ENCODE assay signal across 8 cellular contexts in the genomic region with DNA sequence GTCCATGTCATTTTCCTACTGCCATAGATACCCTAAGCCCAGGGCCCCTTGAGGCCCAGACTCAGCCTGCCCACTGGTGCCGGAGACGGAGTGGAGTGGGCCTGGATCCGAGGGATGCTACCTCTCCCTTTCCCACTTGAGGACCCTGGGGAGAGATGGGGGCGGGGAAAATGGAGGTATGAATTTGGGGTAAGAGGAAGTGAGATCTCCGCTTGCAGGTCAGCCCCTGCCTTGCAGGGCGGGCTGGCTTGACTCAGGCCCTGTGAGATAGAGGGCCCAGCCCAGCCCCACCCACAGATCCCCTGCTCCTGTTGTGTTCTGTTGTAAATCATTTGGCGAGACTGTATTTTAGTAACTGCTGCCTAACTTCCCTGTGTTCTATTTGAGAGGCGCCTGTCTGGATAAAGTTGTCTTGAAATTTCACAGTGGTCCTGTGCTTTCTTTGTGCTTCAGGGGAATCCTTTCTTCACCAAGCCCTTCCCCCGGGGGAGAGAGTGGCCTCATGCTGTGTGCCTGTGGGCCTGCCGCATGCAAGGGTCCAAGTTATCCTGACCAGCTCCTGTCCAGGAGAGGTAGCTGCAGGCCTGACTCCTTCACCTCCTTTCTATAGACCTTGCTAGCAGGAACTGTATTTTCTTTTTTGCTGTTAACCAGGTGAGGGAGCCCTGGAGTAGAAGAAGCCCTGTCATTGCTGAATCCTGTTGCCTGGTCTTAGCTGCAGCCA. TPM values are rescaled to one million over a fixed set of nuclear protein-coding genes. Genes with fewer than 3 reads are reported as not detected.
DNase-seq lines count a peak whose midpoint lies in the region; ATAC-seq lines count a peak whose summit lies in the region.

No MANE protein-coding gene starts in this region.

- peak overlapping the region; percentile 71 for H3K27ac ChIP-seq in HUES64 (ENCODE audit: low read depth, low read length)

- no peaks in the 10 kb centered on the region for H3K27me3 ChIP-seq in HUES64 (ENCODE audit: insufficient read depth, low read length)

- no peak for ATAC-seq in naive thymus-derived CD8-positive, alpha-beta T cell
- no peak for ATAC-seq in HG03280 (IDR thresholded peaks at IDR 0.05; ENCODE audit: unreplicated experiment)
- no peak for ATAC-seq in GM19397 (IDR thresholded peaks at IDR 0.05; ENCODE audit: unreplicated experiment)

- H3K4me1 ChIP-seq in HUES64 (ENCODE audit: insufficient read depth, low read length): peaks cover 21% of the 10 kb centered on the region

- peak overlapping the region; percentile 42 for H3K9ac ChIP-seq in HUES64 (ENCODE audit: low read depth, low read length)

- H3K9me3 ChIP-seq in HUES64 (ENCODE audit: insufficient read depth, low read depth, low read length): no peaks in the 10 kb centered on the region

- H3K4me3 ChIP-seq in HUES64 (ENCODE audit: low read length): no peak overlapping the region

- H3K36me3 Mint-ChIP-seq in naive thymus-derived CD8-positive, alpha-beta T cell: peaks cover 0 to 46% (median 7%) of the 10 kb centered on the region in 3 donors

- POLR2A ChIA-PET in naive thymus-derived CD8-positive, alpha-beta T cell (lab: Charles Lee): no interaction called here

- no peaks in the 10 kb centered on the region for H3K4me1 Mint-ChIP-seq in naive thymus-derived CD8-positive, alpha-beta T cell

- peak overlapping the region in 6 of 10 donors; percentile 2 to 76 (median 37) for H3K27ac Mint-ChIP-seq in naive thymus-derived CD8-positive, alpha-beta T cell

- DNase-seq in DMS79 (lab: John Stamatoyannopoulos, UW): peak; percentile 53
- DNase-seq in NOMO-1 treated with dmso at 0.1 percent for 144 hours (lab: John Stamatoyannopoulos, UW; ENCODE audit: unreplicated experiment): peak; percentile 34
- DNase-seq in dermis microvascular lymphatic vessel endothelial cell (ENCODE audit: low read depth in 2 of 2): peak; percentile 20 to 35
- peak in 2 of 10 donors; percentile 9 to 48 for DNase-seq in naive thymus-derived CD8-positive, alpha-beta T cell
- DNase-seq in stimulated activated CD4-positive, alpha-beta T cell treated with anti-CD3 and anti-CD28 coated beads, Interleukin-4, amount 100 ng/mL, for 4 hours: no peak

- no peaks in the 10 kb centered on the region for H3K9me3 Mint-ChIP-seq in naive thymus-derived CD8-positive, alpha-beta T cell

- peaks cover 45% of the 10 kb centered on the region for H3K36me3 ChIP-seq in HUES64 (ENCODE audit: insufficient read depth, low read length)

- no peaks in the 10 kb centered on the region for H3K27me3 Mint-ChIP-seq in naive thymus-derived CD8-positive, alpha-beta T cell

- WGBS in HUES64: 68% methylated on average over 10 of the region's 10 CpGs

- H3K4me3 Mint-ChIP-seq in naive thymus-derived CD8-positive, alpha-beta T cell: no peak overlapping the region

RNA-seq across cellular contexts. Expression of a gene that starts 13.3 kb away (rescaled TPM):
- polyA plus RNA-seq in HUES64 (2013, experiment 1 of 2): 87.8 TPM
- 79.2 TPM for polyA plus RNA-seq in HUES64 (2013, experiment 2 of 2)
- total RNA-seq in dermis microvascular lymphatic vessel endothelial cell: 83.7 and 95.2 TPM in 2 replicates
- total RNA-seq in naive thymus-derived CD8-positive, alpha-beta T cell: 10 to 100 TPM; 64.8 to 66.7 TPM
- 10 to 100 TPM; 31.6 to 37.0 (median 34.2) TPM for polyA plus RNA-seq in naive thymus-derived CD8-positive, alpha-beta T cell

RNA-seq across cellular contexts. Expression of a gene that starts 24.8 kb away (rescaled TPM):
- 1.3 TPM for polyA plus RNA-seq in HUES64 (2013, experiment 1 of 2)
- 2.5 TPM for polyA plus RNA-seq in HUES64 (2013, experiment 2 of 2)
- 0.26 and 0.38 TPM in 2 replicates for total RNA-seq in dermis microvascular lymphatic vessel endothelial cell
- total RNA-seq in naive thymus-derived CD8-positive, alpha-beta T cell: 1 to 10 TPM in 1 of 2 experiments, under 1 TPM in 1; 0.58 to 1.2 TPM
- 1 to 10 TPM in 2 of 3 donors, under 1 TPM in 1; 0.62 to 4.8 (median 1.2) TPM for polyA plus RNA-seq in naive thymus-derived CD8-positive, alpha-beta T cell

Comparison
In these comparisons a context has a peak if more than half of its experiments do, and no peak if none do; other contexts are left out.
1. DNase-seq: peak in DMS79 (single experiment), NOMO-1 treated with dmso at 0.1 percent for 144 hours (single experiment) and dermis microvascular lymphatic vessel endothelial cell (2 of 2); none in stimulated activated CD4-positive, alpha-beta T cell treated with anti-CD3 and anti-CD28 coated beads, Interleukin-4, amount 100 ng/mL, for 4 hours (0 of 2).